ENCODE assay signal across 9 cellular contexts in the genomic region with DNA sequence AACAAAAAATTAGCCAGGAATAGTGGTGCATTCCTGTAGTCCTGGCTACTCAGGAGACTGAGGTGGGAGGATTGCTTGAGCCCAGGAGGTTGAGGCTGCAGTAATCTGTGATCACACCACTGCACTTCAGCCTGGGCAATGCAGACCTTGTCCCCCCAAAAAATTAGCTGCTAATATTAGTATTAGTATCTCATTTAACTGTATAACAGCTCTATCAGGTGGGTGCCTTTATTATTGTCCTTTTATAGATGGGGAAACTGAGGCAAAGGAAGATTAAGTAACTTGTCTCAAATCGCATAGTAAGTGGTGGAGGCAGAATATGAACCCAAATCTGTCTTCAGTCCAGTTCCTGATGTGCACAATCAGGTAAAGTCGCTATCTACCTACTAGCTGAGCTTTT.
"Had no signal": no experiment of that assay in that cellular context is flagged by ENCODE, and none has a peak within 500 bp of the region (broad histone marks: within the 10 kb centered on the region; RNA-seq: fewer than 3 reads in every experiment).

No MANE protein-coding gene starts in this region.

- H3K4me1 ChIP-seq: HAP-1 had no signal

- H3K36me3 ChIP-seq: HAP-1 had no signal

- H3K4me3 ChIP-seq: GM23248, GM23338, HAP-1 had no signal

- H3K4me2 ChIP-seq: GM23338 had no signal

- DNase-seq: GM23248, GOT3, H7, H9, HCEC 1CT, HFFc6 had no signal

- H3K27ac ChIP-seq: GM23248 had no signal

- H3K9ac ChIP-seq: GM23248 had no signal

- ATAC-seq: GM23338, HCT116 had no signal

- H2AFZ ChIP-seq: GM23248, GM23338 had no signal

- H3K9me3 ChIP-seq: HAP-1 had no signal
